In genomic region chr5:178324481-178325310, GRCh38 we compare ENCODE assay signal across 9 cellular contexts.
DNase-seq lines count a peak whose midpoint lies in the region; ATAC-seq and TF ChIP-seq lines count a peak whose summit lies in the region.
"Had no signal": no experiment of that assay in that cellular context is flagged by ENCODE, and none has a peak within 500 bp of the region (broad histone marks: within the 10 kb centered on the region; RNA-seq: fewer than 3 reads in every experiment).

No MANE protein-coding gene starts in this region.

- TF ChIP-seq POLR2A in Peyer's patch (IDR thresholded peaks at IDR 0.05): no peak

- H3K27me3 ChIP-seq in left ventricle myocardium inferior (ENCODE audit: low read depth) (no peaks in the 10 kb centered on the region), Peyer's patch (no peaks in the 10 kb centered on the region), upper lobe of right lung (no peaks in the 10 kb centered on the region)

- H3K36me3 ChIP-seq in left ventricle myocardium inferior (no peaks in the 10 kb centered on the region), Peyer's patch (no peaks in the 10 kb centered on the region), upper lobe of right lung (no peaks in the 10 kb centered on the region)

- TF ChIP-seq CTCF in left ventricle myocardium inferior (IDR thresholded peaks at IDR 0.05; ENCODE audit: borderline replicate concordance): no peak
- no peak for TF ChIP-seq CTCF in Peyer's patch (IDR thresholded peaks at IDR 0.05)
- no peak for TF ChIP-seq CTCF in upper lobe of right lung (IDR thresholded peaks at IDR 0.05)

- DNase-seq in Right ventricle myocardium superior (peak; percentile 25), left ventricle myocardium inferior (no peak), Peyer's patch (peak in 2 of 3 donors; percentile 39 to 44), upper lobe of right lung (peak; percentile 55), HPDE6-E6E7 (ENCODE audit: extremely low spot score) (no peak)
- DNase-seq in activated CD8-positive, alpha-beta memory T cell treated with anti-CD3 and anti-CD28 coated beads, Interleukin-2, amount 50 U/mL, for 4 hours: no peak

- H3K9me3 ChIP-seq in left ventricle myocardium inferior (replicated peaks): no peaks in the 10 kb centered on the region
- no peaks in the 10 kb centered on the region for H3K9me3 ChIP-seq in Peyer's patch
- no peaks in the 10 kb centered on the region for H3K9me3 ChIP-seq in upper lobe of right lung
- H3K9me3 ChIP-seq: psoas muscle had no signal

- H3K4me3 ChIP-seq in left ventricle myocardium inferior: no peak overlapping the region
- H3K4me3 ChIP-seq in Peyer's patch: no peak overlapping the region
- H3K4me3 ChIP-seq in upper lobe of right lung: no peak overlapping the region
- H3K4me3 ChIP-seq: psoas muscle had no signal

- H3K4me1 ChIP-seq in left ventricle myocardium inferior (peaks cover 6% of the 10 kb centered on the region), Peyer's patch (peaks cover 0 to 10% (median 0%) of the 10 kb centered on the region in 4 donors), upper lobe of right lung (peaks cover 25% of the 10 kb centered on the region)
- H3K4me1 ChIP-seq: psoas muscle had no signal

- no peak overlapping the region for H3K27ac ChIP-seq in left ventricle myocardium inferior (replicated peaks)
- peak overlapping the region in 1 of 4 donors; percentile 5 for H3K27ac ChIP-seq in Peyer's patch
- no peak overlapping the region for H3K27ac ChIP-seq in upper lobe of right lung
- H3K27ac ChIP-seq: psoas muscle had no signal

- ATAC-seq in Right ventricle myocardium superior (ENCODE audit: poor library complexity): no peak
- ATAC-seq in HG02588 (IDR thresholded peaks at IDR 0.05; ENCODE audit: unreplicated experiment): peak; percentile 72
- ATAC-seq in upper lobe of right lung: no peak
- no peak for ATAC-seq in HG03139 (IDR thresholded peaks at IDR 0.05; ENCODE audit: unreplicated experiment)
- ATAC-seq: psoas muscle had no signal

- intact Hi-C loops in Right ventricle myocardium superior (cut with DNase I) (no loop called here), left ventricle myocardium inferior (cut with micrococcal nuclease) (no loop called here), upper lobe of right lung (cut with DNase I) (no loop called here)

Comparison
In these comparisons a context has a peak if more than half of its experiments do, and no peak if none do; other contexts are left out.
1. DNase-seq: peak in Right ventricle myocardium superior (single experiment), Peyer's patch (2 of 3) and upper lobe of right lung (single experiment); none in left ventricle myocardium inferior (single experiment), activated CD8-positive, alpha-beta memory T cell treated with anti-CD3 and anti-CD28 coated beads, Interleukin-2, amount 50 U/mL, for 4 hours (single experiment) and HPDE6-E6E7 (single experiment).